In genomic region chr1:155227261-155228095, GRCh38 we compare ENCODE assay signal across 8 cellular contexts. TPM values are rescaled to one million over a fixed set of nuclear protein-coding genes. Genes with fewer than 3 reads are reported as not detected.
A peak's percentile ranks its signal among the peaks of the same experiment; 100 is the strongest.
DNase-seq lines count a peak whose midpoint lies in the region; ATAC-seq, FAIRE-seq and TF ChIP-seq lines count a peak whose summit lies in the region.

No MANE protein-coding gene starts in this region.

- peak; percentile 88 for ATAC-seq in HG03442 (IDR thresholded peaks at IDR 0.05; ENCODE audit: unreplicated experiment)
- ATAC-seq in activated CD4-positive, alpha-beta T cell treated with anti-CD3 and anti-CD28 coated beads for 36 hours, result peak; percentile 98

- H3K27ac ChIP-seq in layer of hippocampus (ENCODE audit: low read depth, low read length), result peak overlapping the region; percentile 83

- POLR2A ChIA-PET in activated CD4-positive, alpha-beta T cell treated with anti-CD3 and anti-CD28 coated beads for 36 hours (lab: Charles Lee), result interaction anchor here (0.7 to 1.3 kb wide), 3 partner anchors 18 to 764 kb away, joined by 3 to 4 read pairs (median 4); no protein-coding TSS in a partner anchor

- H3K4me1 Mint-ChIP-seq in activated CD4-positive, alpha-beta T cell treated with anti-CD3 and anti-CD28 coated beads for 36 hours, result peaks cover 27% of the 10 kb centered on the region

- peaks cover 8% of the 10 kb centered on the region for H3K36me3 Mint-ChIP-seq in activated CD4-positive, alpha-beta T cell treated with anti-CD3 and anti-CD28 coated beads for 36 hours (ENCODE audit: low read depth)

- H3K27me3 ChIP-seq in BE2C (no peaks in the 10 kb centered on the region), layer of hippocampus (ENCODE audit: control insufficient read depth, insufficient read depth, low read length) (no peaks in the 10 kb centered on the region)

- H3K9me3 ChIP-seq in BE2C, result no peaks in the 10 kb centered on the region

- H3K27ac Mint-ChIP-seq in activated CD4-positive, alpha-beta T cell treated with anti-CD3 and anti-CD28 coated beads for 36 hours, result peak overlapping the region; percentile 97

- intact Hi-C loops in activated CD4-positive, alpha-beta T cell treated with anti-CD3 and anti-CD28 coated beads for 36 hours (cut with DNase I, micrococcal nuclease), result loop anchor here (1.0 kb wide), 10 partner anchors 14 to 335 kb away; partner anchors contain the start of genes ADAM15 (in 1 of the 2), ASH1L (in 1 of the 2), FDPS (in 1 of the 2) and HCN3 (in 1 of the 2)

- no peaks in the 10 kb centered on the region for H3K9me3 Mint-ChIP-seq in activated CD4-positive, alpha-beta T cell treated with anti-CD3 and anti-CD28 coated beads for 36 hours (ENCODE audit: low read depth)

- CTCF ChIA-PET in activated CD4-positive, alpha-beta T cell treated with anti-CD3 and anti-CD28 coated beads for 36 hours (lab: Charles Lee), result interaction anchor here (0.6 to 1.9 kb wide), 18 partner anchors 14 to 707 kb away, joined by 3 to 12 read pairs (median 4); partner anchors contain the start of genes FDPS, KHDC4, KRTCAP2 and MTX1

- FAIRE-seq in GM19239 (lab: Jason Lieb, UNC), result peak; percentile 91

- H3K4me1 ChIP-seq in BE2C, result peaks cover 8% of the 10 kb centered on the region

- H3K4me3 Mint-ChIP-seq in activated CD4-positive, alpha-beta T cell treated with anti-CD3 and anti-CD28 coated beads for 36 hours, result peak overlapping the region; percentile 96

- peak; percentile 99 for DNase-seq in BE2C
- DNase-seq in GM19239 (ENCODE audit: insufficient read length, low spot score), result peak; percentile 99
- DNase-seq in NCI-H510A treated with DMSO at 0.1 percent for 48 hours (lab: John Stamatoyannopoulos, UW), result peak; percentile 98
- peak; percentile 99 for DNase-seq in activated CD4-positive, alpha-beta T cell treated with anti-CD3 and anti-CD28 coated beads for 36 hours
- DNase-seq in choroid plexus epithelial cell (ENCODE audit: low read depth), result peak; percentile 100
- peak; percentile 96 to 100 (median 99) for DNase-seq in stimulated activated CD4-positive, alpha-beta T cell treated with anti-CD3 and anti-CD28 coated beads, Interleukin-1b, Interleukin-23, amount 100 ng/mL, for 24 hours (ENCODE audit: low read depth in 4 of 4, low spot score in 1 of 4)

- TF ChIP-seq CTCF in BE2C (IDR thresholded peaks at IDR 0.05; ENCODE audit: low read depth, low read length) (no peak), choroid plexus epithelial cell (conservative IDR thresholded peaks at IDR 0.05; ENCODE audit: low read depth, low read length) (no peak)

- peak overlapping the region; percentile 70 for H3K4me3 ChIP-seq in BE2C (ENCODE audit: low read depth, low read length)
- peak overlapping the region; percentile 78 for H3K4me3 ChIP-seq in choroid plexus epithelial cell (ENCODE audit: low read depth, low read length)

- H3K36me3 ChIP-seq in BE2C, result peaks cover 4% of the 10 kb centered on the region; the same call in 1 of the 2 replicates

- no peaks in the 10 kb centered on the region for H3K27me3 Mint-ChIP-seq in activated CD4-positive, alpha-beta T cell treated with anti-CD3 and anti-CD28 coated beads for 36 hours

RNA-seq across cellular contexts. Expression of gene MTX1, which starts 19.0 kb away (rescaled TPM):
- 149 TPM for polyA plus RNA-seq in BE2C (2012; ENCODE audit: insufficient read depth, insufficient read length, low read depth)
- total RNA-seq in activated CD4-positive, alpha-beta T cell treated with anti-CD3 and anti-CD28 coated beads for 36 hours, result 10 to 100 TPM; 52.8 to 52.9 TPM

RNA-seq across cellular contexts. Expression of gene THBS3, which starts 19.8 kb away (rescaled TPM):
- polyA plus RNA-seq in BE2C (2012; ENCODE audit: insufficient read depth, insufficient read length, low read depth), result 47.4 TPM
- total RNA-seq in activated CD4-positive, alpha-beta T cell treated with anti-CD3 and anti-CD28 coated beads for 36 hours, result 10 to 100 TPM; 12.8 to 13.7 TPM

RNA-seq across cellular contexts. Expression of gene ENTREP3, which starts 27.8 kb away (rescaled TPM):
- polyA plus RNA-seq in BE2C (2012; ENCODE audit: insufficient read depth, insufficient read length, low read depth), result 59.3 TPM
- 10 to 100 TPM; 29.7 to 34.8 TPM for total RNA-seq in activated CD4-positive, alpha-beta T cell treated with anti-CD3 and anti-CD28 coated beads for 36 hours

RNA-seq across cellular contexts. Expression of gene SCAMP3, which starts 34.7 kb away (rescaled TPM):
- 203 TPM for polyA plus RNA-seq in BE2C (2012; ENCODE audit: insufficient read depth, insufficient read length, low read depth)
- total RNA-seq in activated CD4-positive, alpha-beta T cell treated with anti-CD3 and anti-CD28 coated beads for 36 hours, result 10 to 100 TPM; 82.0 to 95.5 TPM

RNA-seq across cellular contexts. Expression of gene CLK2, which starts 45.8 kb away (rescaled TPM):
- polyA plus RNA-seq in BE2C (2012; ENCODE audit: insufficient read depth, insufficient read length, low read depth), result 129 TPM
- 10 to 100 TPM; 81.4 to 86.6 TPM for total RNA-seq in activated CD4-positive, alpha-beta T cell treated with anti-CD3 and anti-CD28 coated beads for 36 hours

Comparison
In these comparisons a context has a peak if more than half of its experiments do, and no peak if none do; other contexts are left out.
1. Peak in every context shown above with its lines: DNase-seq, ATAC-seq, H3K4me3 ChIP-seq and H3K27ac ChIP-seq.